19 cellular contexts compared by ENCODE assay signal in genomic region chr10:82282782-82283456, GRCh38.
"Had no signal": no experiment of that assay in that cellular context is flagged by ENCODE, and none has a peak within 500 bp of the region (broad histone marks: within the 10 kb centered on the region; RNA-seq: fewer than 3 reads in every experiment).

No MANE protein-coding gene starts in this region.

- DNase-seq: activated CD4-positive, alpha-beta T cell treated with anti-CD3 and anti-CD28 coated beads, Interleukin-2, amount 50 U/mL, for 1 hour; activated CD8-positive, alpha-beta memory T cell treated with anti-CD3 and anti-CD28 coated beads for 24 hours; activated naive CD4-positive, alpha-beta T cell treated with Interleukin-2 at 50 U/mL for 16 hours; activated naive CD8-positive, alpha-beta T cell treated with anti-CD3 and anti-CD28 coated beads, Interleukin-2, amount 50 U/mL, for 24 hours; endodermal cell; erythroblast; kidney; left ventricle myocardium inferior; right cardiac atrium; small intestine; stimulated activated CD4-positive, alpha-beta T cell treated with anti-CD3 and anti-CD28 coated beads, Interleukin-4, amount 100 ng/mL, for 4 hours; stimulated activated CD8-positive, alpha-beta memory T cell treated with anti-CD3 and anti-CD28 coated beads, Interleukin-4, amount 100 ng/mL, for 48 hours; stimulated activated naive CD8-positive, alpha-beta T cell treated with anti-CD3 and anti-CD28 coated beads, Interleukin-15, Interleukin-2, amounts not matched to agents 100 U/mL and 50 U/mL, for 24 hours; T-helper 9 cell; transverse colon had no signal

- H3K4me1 ChIP-seq: ascending aorta, left ventricle myocardium inferior, transverse colon had no signal

- H3K36me3 ChIP-seq: ascending aorta, left ventricle myocardium inferior, transverse colon had no signal

- H3K4me2 ChIP-seq: hepatocyte had no signal

- H3K27ac ChIP-seq: ascending aorta, hepatocyte, left ventricle myocardium inferior, transverse colon had no signal

- H2AFZ ChIP-seq: hepatocyte had no signal

- ATAC-seq: activated CD4-positive, CD25-positive, alpha-beta regulatory T cell treated with anti-CD3 and anti-CD28 coated beads, Interleukin-2, amount 50 U/mL, for 24 hours; activated naive CD8-positive, alpha-beta T cell treated with anti-CD3 and anti-CD28 coated beads, Interleukin-2, amount 50 U/mL, for 24 hours; natural killer cell treated with Interleukin-12 subunit alpha and Interleukin-12 subunit beta and Interleukin-15 and Interleukin-18, amount 100 ng/mL, for 72 hours; right cardiac atrium; stimulated activated naive CD8-positive, alpha-beta T cell treated with anti-CD3 and anti-CD28 coated beads, Interleukin-15, Interleukin-2, amounts not matched to agents 100 U/mL and 50 U/mL, for 24 hours had no signal

- H3K9me3 ChIP-seq: ascending aorta, left ventricle myocardium inferior, transverse colon had no signal

- H3K79me2 ChIP-seq: hepatocyte had no signal

- H3K27me3 ChIP-seq: ascending aorta, hepatocyte, transverse colon had no signal

- H3K4me3 ChIP-seq: ascending aorta, hepatocyte, left ventricle myocardium inferior, transverse colon had no signal
